In the genomic region with DNA sequence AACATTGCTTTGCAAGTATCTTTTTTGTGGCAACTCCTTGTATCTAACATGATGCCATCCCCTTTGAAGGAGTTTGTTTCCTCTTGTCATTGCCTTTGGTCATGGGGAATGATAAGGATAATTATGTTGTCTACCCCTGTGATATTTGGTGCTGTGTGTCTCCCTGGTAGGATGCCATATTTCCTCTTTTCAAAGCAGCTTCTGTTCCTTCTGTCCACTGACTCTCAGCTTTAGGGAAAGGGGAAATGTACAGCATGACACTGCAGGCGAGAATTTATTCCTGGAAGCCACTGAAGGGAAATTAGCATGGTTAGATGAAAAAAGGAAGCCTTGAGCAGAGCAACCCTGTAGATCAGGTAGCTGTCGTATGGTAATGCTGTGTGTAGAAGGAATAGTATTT, we compare ENCODE assay signal across 17 cellular contexts.
"Had no signal": no experiment of that assay in that cellular context is flagged by ENCODE, and none has a peak within 500 bp of the region (broad histone marks: within the 10 kb centered on the region; RNA-seq: fewer than 3 reads in every experiment).

No MANE protein-coding gene starts in this region.

- H3K9me3 ChIP-seq: ascending aorta, ovary, right lobe of liver, thoracic aorta, upper lobe of left lung had no signal

- H3K27me3 ChIP-seq: ascending aorta, ovary, right lobe of liver, upper lobe of left lung had no signal

- H3K4me1 ChIP-seq: ascending aorta, right lobe of liver, upper lobe of left lung had no signal

- ATAC-seq: activated T-cell treated with anti-CD3 and anti-CD28 coated beads, Interleukin-2, amount 50 U/mL, for 72 hours; left ventricle myocardium superior; naive thymus-derived CD8-positive, alpha-beta T cell; right lobe of liver; stimulated activated memory B cell treated with anti-CD40 and anti-IgM and Interleukin-4, amounts not matched to agents 10 μg/mL and 1 μg/mL and 100 μg/mL, for 72 hours had no signal

- DNase-seq: activated CD4-positive, alpha-beta T cell treated with anti-CD3 and anti-CD28 coated beads, Interleukin-2, amount 50 U/mL, for 4 hours; activated gamma-delta T cell; activated T-cell treated with anti-CD3 and anti-CD28 coated beads, Interleukin-2, amount 50 U/mL, for 72 hours; effector CD4-positive, alpha-beta T cell; kidney glomerular epithelial cell; left ventricle myocardium superior; mesenchymal stem cell; naive thymus-derived CD8-positive, alpha-beta T cell; ovary; right lobe of liver; stimulated activated CD4-positive, alpha-beta T cell treated with anti-CD3 and anti-CD28 coated beads, Interleukin-4, amount 100 ng/mL, for 4 hours; T-helper 2 cell; upper lobe of left lung had no signal

- H3K4me3 ChIP-seq: ascending aorta, ovary, right lobe of liver, smooth muscle cell, thoracic aorta, upper lobe of left lung had no signal

- H3K36me3 ChIP-seq: ascending aorta, ovary, right lobe of liver, thoracic aorta, upper lobe of left lung had no signal

- H3K27ac ChIP-seq: ascending aorta, ovary, right lobe of liver, thoracic aorta, upper lobe of left lung had no signal
